Comparison of ENCODE assay signal across 1 cellular context in the genomic region with DNA sequence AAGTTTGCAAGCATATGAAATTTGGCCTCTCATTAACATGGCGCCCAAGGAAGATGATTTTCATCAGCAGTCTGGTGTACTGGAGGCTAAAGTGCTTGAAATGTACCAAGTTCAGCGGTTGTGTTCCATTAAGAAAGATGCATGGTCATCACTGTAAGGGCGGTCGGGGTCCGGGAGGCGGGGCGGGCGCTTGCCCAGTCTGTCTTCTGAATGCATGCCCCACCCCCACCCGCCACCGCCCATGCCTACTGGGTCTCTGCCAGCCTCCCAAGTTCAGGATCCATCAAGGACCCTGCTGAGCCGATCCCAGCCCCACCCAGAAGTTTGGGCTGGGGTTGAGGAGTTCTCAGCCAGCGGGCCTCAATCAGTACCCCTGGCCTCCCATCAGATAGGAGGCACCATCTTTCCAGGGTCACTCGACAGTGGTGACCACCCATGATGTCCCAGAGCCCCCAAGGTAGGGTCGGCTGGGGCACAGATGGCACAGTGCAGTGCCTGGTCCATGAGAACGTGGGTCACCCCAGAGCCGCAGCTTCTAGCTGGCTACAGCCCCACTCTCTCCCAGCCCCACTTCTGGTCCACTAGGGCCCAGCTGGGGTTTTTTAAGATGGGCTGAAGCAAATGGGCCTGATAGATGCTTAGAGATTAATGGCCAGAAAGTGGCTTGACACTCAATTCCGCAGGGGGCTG.
TF ChIP-seq lines count a peak whose summit lies in the region.

No MANE protein-coding gene starts in this region.

TF ChIP-seq in HepG2, 621 proteins besides CTCF, POLR2A, EP300 and RAD21:
- TF ChIP-seq ZNF292 (CRISPR knock-in tag; IDR thresholded peaks at IDR 0.05; ENCODE audit: borderline replicate concordance, low read depth), result no peak
- TF ChIP-seq RBM22 (optimal IDR thresholded peaks at IDR 0.05; ENCODE audit: low read length), result no peak
- no peak for TF ChIP-seq ZNF530 (CRISPR knock-in tag; IDR thresholded peaks at IDR 0.05; ENCODE audit: low read depth)
- TF ChIP-seq, protein P1, sequence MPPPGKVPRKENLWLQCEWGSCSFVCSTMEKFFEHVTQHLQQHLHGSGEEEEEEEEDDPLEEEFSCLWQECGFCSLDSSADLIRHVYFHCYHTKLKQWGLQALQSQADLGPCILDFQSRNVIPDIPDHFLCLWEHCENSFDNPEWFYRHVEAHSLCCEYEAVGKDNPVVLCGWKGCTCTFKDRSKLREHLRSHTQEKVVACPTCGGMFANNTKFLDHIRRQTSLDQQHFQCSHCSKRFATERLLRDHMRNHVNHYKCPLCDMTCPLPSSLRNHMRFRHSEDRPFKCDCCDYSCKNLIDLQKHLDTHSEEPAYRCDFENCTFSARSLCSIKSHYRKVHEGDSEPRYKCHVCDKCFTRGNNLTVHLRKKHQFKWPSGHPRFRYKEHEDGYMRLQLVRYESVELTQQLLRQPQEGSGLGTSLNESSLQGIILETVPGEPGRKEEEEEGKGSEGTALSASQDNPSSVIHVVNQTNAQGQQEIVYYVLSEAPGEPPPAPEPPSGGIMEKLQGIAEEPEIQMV (CRISPR knock-in tag; IDR thresholded peaks at IDR 0.05; ENCODE audit: low read depth), result no peak
- TF ChIP-seq KAT7 (CRISPR knock-in tag; IDR thresholded peaks at IDR 0.05; ENCODE audit: borderline replicate concordance), result no peak
- TF ChIP-seq ZNF3 (CRISPR knock-in tag; IDR thresholded peaks at IDR 0.05), result no peak
- no peak for TF ChIP-seq KLF9 (CRISPR knock-in tag; IDR thresholded peaks at IDR 0.05; ENCODE audit: low read depth)
- TF ChIP-seq, protein P2, sequence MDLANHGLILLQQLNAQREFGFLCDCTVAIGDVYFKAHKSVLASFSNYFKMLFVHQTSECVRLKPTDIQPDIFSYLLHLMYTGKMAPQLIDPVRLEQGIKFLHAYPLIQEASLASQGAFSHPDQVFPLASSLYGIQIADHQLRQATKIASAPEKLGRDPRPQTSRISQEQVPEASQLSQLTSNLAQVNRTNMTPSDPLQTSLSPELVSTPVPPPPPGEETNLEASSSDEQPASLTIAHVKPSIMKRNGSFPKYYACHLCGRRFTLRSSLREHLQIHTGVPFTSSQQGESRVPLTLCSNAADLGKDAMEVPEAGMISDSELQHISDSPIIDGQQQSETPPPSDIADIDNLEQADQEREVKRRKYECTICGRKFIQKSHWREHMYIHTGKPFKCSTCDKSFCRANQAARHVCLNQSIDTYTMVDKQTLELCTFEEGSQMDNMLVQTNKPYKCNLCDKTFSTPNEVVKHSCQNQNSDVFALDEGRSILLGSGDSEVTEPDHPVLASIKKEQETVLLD (CRISPR knock-in tag; IDR thresholded peaks at IDR 0.05; ENCODE audit: low read depth), result no peak
- TF ChIP-seq PTBP1 (IDR thresholded peaks at IDR 0.05; ENCODE audit: low read depth, low read length, poor library complexity, severe bottlenecking), result no peak
- TF ChIP-seq HNRNPUL1 (IDR thresholded peaks at IDR 0.05; ENCODE audit: low read depth, low read length), result no peak
- TF ChIP-seq GTF3A (CRISPR knock-in tag; conservative IDR thresholded peaks at IDR 0.05), result no peak
- no peak for TF ChIP-seq RXRA (CRISPR knock-in tag; IDR thresholded peaks at IDR 0.05)
TF ChIP-seq in HepG2: peak in this region for 0.
